ENCODE assay signal across 22 cellular contexts in the genomic region with DNA sequence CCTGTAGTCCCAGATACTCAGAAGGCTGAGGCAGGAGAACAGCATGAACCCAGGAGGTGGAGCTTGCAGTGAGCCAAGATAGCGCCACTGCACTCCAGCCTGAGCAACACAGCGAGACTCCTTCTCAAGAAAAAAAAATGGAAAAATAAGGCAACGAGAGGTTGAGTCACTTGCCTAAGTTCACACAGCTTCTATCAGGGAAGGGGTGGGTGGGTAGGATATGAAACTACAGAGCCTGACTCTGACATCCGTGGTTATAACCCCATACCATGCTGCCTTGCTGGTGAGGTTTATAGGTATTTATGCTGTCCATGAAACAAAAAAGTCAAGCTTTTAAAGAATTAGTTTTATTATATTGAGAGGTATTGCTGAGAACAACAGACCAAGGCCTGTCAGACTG.
DNase-seq lines count a peak whose midpoint lies in the region; ATAC-seq, FAIRE-seq and TF ChIP-seq lines count a peak whose summit lies in the region.
"Had no signal": no experiment of that assay in that cellular context is flagged by ENCODE, and none has a peak within 500 bp of the region (broad histone marks: within the 10 kb centered on the region; RNA-seq: fewer than 3 reads in every experiment).

No MANE protein-coding gene starts in this region.

- peak; percentile 76 for ATAC-seq in activated CD4-positive, alpha-beta T cell treated with anti-CD3 and anti-CD28 coated beads for 36 hours
- no peak for ATAC-seq in HG03280 (IDR thresholded peaks at IDR 0.05; ENCODE audit: unreplicated experiment)
- ATAC-seq: left colon had no signal

- H3K79me2 ChIP-seq in astrocyte (ENCODE audit: insufficient read depth, low read length): no peaks in the 10 kb centered on the region

- no peak overlapping the region for H3K27ac Mint-ChIP-seq in activated CD4-positive, alpha-beta T cell treated with anti-CD3 and anti-CD28 coated beads for 36 hours
- H3K27ac Mint-ChIP-seq in astrocyte (ENCODE audit: unreplicated experiment) (peak overlapping the region; percentile 77), osteocyte (ENCODE audit: unreplicated experiment) (no peak overlapping the region)

- peaks cover 5% of the 10 kb centered on the region for H3K27me3 ChIP-seq in astrocyte (ENCODE audit: insufficient read depth, low read length)
- H3K27me3 ChIP-seq in ovary: no peaks in the 10 kb centered on the region
- H3K27me3 ChIP-seq: BLaER1, esophagus muscularis mucosa, thyroid gland had no signal

- H3K4me1 ChIP-seq in astrocyte (ENCODE audit: insufficient read depth, low read length) (peaks cover 4% of the 10 kb centered on the region), ovary (ENCODE audit: insufficient read depth) (peaks cover 14% of the 10 kb centered on the region)

- TF ChIP-seq POLR2A in ovary (IDR thresholded peaks at IDR 0.05): no peak

- TF ChIP-seq CTCF in astrocyte (IDR thresholded peaks at IDR 0.05; ENCODE audit: insufficient read depth, low read depth, low read length) (no peak), osteocyte (IDR thresholded peaks at IDR 0.05) (no peak), ovary (IDR thresholded peaks at IDR 0.05) (no peak)

- POLR2A ChIA-PET in activated CD4-positive, alpha-beta T cell treated with anti-CD3 and anti-CD28 coated beads for 36 hours (lab: Charles Lee): no interaction called here

- WGBS in ovary, 3 donors: 51 to 70% (median 57%) methylated on average over 4 of the region's 4 CpGs

- peaks cover 2% of the 10 kb centered on the region for H3K36me3 Mint-ChIP-seq in activated CD4-positive, alpha-beta T cell treated with anti-CD3 and anti-CD28 coated beads for 36 hours (ENCODE audit: low read depth)
- no peaks in the 10 kb centered on the region for H3K36me3 Mint-ChIP-seq in astrocyte (ENCODE audit: low read depth, unreplicated experiment)
- H3K36me3 Mint-ChIP-seq in osteocyte (ENCODE audit: unreplicated experiment): no peaks in the 10 kb centered on the region

- peak; percentile 38 for DNase-seq in activated CD4-positive, alpha-beta T cell treated with anti-CD3 and anti-CD28 coated beads for 36 hours
- no peak for DNase-seq in activated CD4-positive, alpha-beta T cell treated with anti-CD3 and anti-CD28 coated beads, Interleukin-2, amount 50 U/mL, for 1 hour
- DNase-seq in CD1c-positive myeloid dendritic cell (ENCODE audit: extremely low spot score) (peak; percentile 62), astrocyte (ENCODE audit: low read depth) (peak; percentile 78), osteocyte (ENCODE audit: extremely low spot score, unreplicated experiment) (peak; percentile 7), ovary (no peak), HPDE6-E6E7 (ENCODE audit: extremely low spot score) (no peak)
- DNase-seq: activated CD4-positive, alpha-beta T cell treated with anti-CD3 and anti-CD28 coated beads for 1 hour; effector CD4-positive, alpha-beta T cell; Karpas-422; left colon; NCI-H1105; NCI-H2107; NCI-H524 treated with DMSO at 0.1 percent for 48 hours; stimulated activated CD4-positive, alpha-beta T cell treated with anti-CD3 and anti-CD28 coated beads, Interleukin-12 subunit alpha, Interleukin-12 subunit beta, amount 100 ng/mL, for 4 hours; T1000; thyroid gland had no signal

- peak overlapping the region; percentile 62 for H3K4me2 ChIP-seq in astrocyte (ENCODE audit: low read length)
- H3K4me2 ChIP-seq: BLaER1 had no signal

- no peak overlapping the region for H3K9ac ChIP-seq in astrocyte (ENCODE audit: low read length)
- H3K9ac ChIP-seq: BLaER1, GM23248 had no signal

- H3K9me3 ChIP-seq in astrocyte (ENCODE audit: insufficient read depth, low read depth, low read length) (no peaks in the 10 kb centered on the region), ovary (no peaks in the 10 kb centered on the region)
- H3K9me3 ChIP-seq: BLaER1, esophagus muscularis mucosa, thyroid gland had no signal

- H2AFZ ChIP-seq in astrocyte (ENCODE audit: low read depth, low read length): no peak overlapping the region
- H2AFZ ChIP-seq: GM23248 had no signal

- H3K27ac ChIP-seq in astrocyte (ENCODE audit: low read depth, low read length) (peak overlapping the region; percentile 57), ovary (peak overlapping the region in 1 of 2 donors; percentile 2)
- H3K27ac ChIP-seq: BLaER1, esophagus muscularis mucosa, GM23248 had no signal

- TF ChIP-seq EP300 in ovary (IDR thresholded peaks at IDR 0.05): no peak

- H3K4me3 Mint-ChIP-seq in activated CD4-positive, alpha-beta T cell treated with anti-CD3 and anti-CD28 coated beads for 36 hours: no peak overlapping the region
- no peak overlapping the region for H3K4me3 Mint-ChIP-seq in astrocyte (ENCODE audit: unreplicated experiment)
- H3K4me3 Mint-ChIP-seq in osteocyte (ENCODE audit: unreplicated experiment): no peak overlapping the region
- H3K4me3 Mint-ChIP-seq: neural crest cell had no signal

- no peaks in the 10 kb centered on the region for H3K27me3 Mint-ChIP-seq in activated CD4-positive, alpha-beta T cell treated with anti-CD3 and anti-CD28 coated beads for 36 hours
- peaks cover 15% of the 10 kb centered on the region for H3K27me3 Mint-ChIP-seq in astrocyte (ENCODE audit: low read depth, unreplicated experiment)
- H3K27me3 Mint-ChIP-seq in osteocyte (ENCODE audit: unreplicated experiment): peaks cover 30% of the 10 kb centered on the region

- CTCF ChIA-PET in activated CD4-positive, alpha-beta T cell treated with anti-CD3 and anti-CD28 coated beads for 36 hours (lab: Charles Lee): no interaction called here

- FAIRE-seq in astrocyte (lab: Jason Lieb, UNC): no peak

- H4K20me1 ChIP-seq in astrocyte (ENCODE audit: insufficient read depth, low read length): no peaks in the 10 kb centered on the region
- H4K20me1 ChIP-seq: BLaER1 had no signal

- H3K36me3 ChIP-seq in astrocyte (ENCODE audit: insufficient read depth, low read length) (no peaks in the 10 kb centered on the region), ovary (no peaks in the 10 kb centered on the region)
- H3K36me3 ChIP-seq: BLaER1, esophagus muscularis mucosa, thyroid gland had no signal

- H3K4me3 ChIP-seq in astrocyte (ENCODE audit: insufficient read depth, low read depth, low read length) (no peak overlapping the region), ovary (no peak overlapping the region)
- H3K4me3 ChIP-seq: BLaER1, esophagus muscularis mucosa, GM23248, thyroid gland had no signal

- H3K9me3 Mint-ChIP-seq in activated CD4-positive, alpha-beta T cell treated with anti-CD3 and anti-CD28 coated beads for 36 hours (ENCODE audit: low read depth): no peaks in the 10 kb centered on the region
- H3K9me3 Mint-ChIP-seq in astrocyte (ENCODE audit: unreplicated experiment): peaks cover 2% of the 10 kb centered on the region
- peaks cover 7% of the 10 kb centered on the region for H3K9me3 Mint-ChIP-seq in osteocyte (ENCODE audit: unreplicated experiment)

- intact Hi-C loops in activated CD4-positive, alpha-beta T cell treated with anti-CD3 and anti-CD28 coated beads for 36 hours (cut with DNase I, micrococcal nuclease): loop anchor here in 1 of 2 experiments (5.0 kb wide), 1 partner anchor 52 kb away; no protein-coding TSS in a partner anchor
- intact Hi-C loops in ovary (cut with DNase I): no loop called here

- peaks cover 22% of the 10 kb centered on the region for H3K4me1 Mint-ChIP-seq in activated CD4-positive, alpha-beta T cell treated with anti-CD3 and anti-CD28 coated beads for 36 hours
- H3K4me1 Mint-ChIP-seq in astrocyte (ENCODE audit: low read depth, unreplicated experiment) (peaks cover 18% of the 10 kb centered on the region), osteocyte (ENCODE audit: unreplicated experiment) (no peaks in the 10 kb centered on the region)

Comparison
In these comparisons a context has a peak if more than half of its experiments do, and no peak if none do; other contexts are left out.
1. DNase-seq: peak in activated CD4-positive, alpha-beta T cell treated with anti-CD3 and anti-CD28 coated beads for 36 hours (single experiment), CD1c-positive myeloid dendritic cell (single experiment), astrocyte (single experiment) and osteocyte (single experiment); none in activated CD4-positive, alpha-beta T cell treated with anti-CD3 and anti-CD28 coated beads, Interleukin-2, amount 50 U/mL, for 1 hour (single experiment), ovary (0 of 5) and HPDE6-E6E7 (single experiment).